ENCODE assay signal across 1 cellular context in the genomic region with DNA sequence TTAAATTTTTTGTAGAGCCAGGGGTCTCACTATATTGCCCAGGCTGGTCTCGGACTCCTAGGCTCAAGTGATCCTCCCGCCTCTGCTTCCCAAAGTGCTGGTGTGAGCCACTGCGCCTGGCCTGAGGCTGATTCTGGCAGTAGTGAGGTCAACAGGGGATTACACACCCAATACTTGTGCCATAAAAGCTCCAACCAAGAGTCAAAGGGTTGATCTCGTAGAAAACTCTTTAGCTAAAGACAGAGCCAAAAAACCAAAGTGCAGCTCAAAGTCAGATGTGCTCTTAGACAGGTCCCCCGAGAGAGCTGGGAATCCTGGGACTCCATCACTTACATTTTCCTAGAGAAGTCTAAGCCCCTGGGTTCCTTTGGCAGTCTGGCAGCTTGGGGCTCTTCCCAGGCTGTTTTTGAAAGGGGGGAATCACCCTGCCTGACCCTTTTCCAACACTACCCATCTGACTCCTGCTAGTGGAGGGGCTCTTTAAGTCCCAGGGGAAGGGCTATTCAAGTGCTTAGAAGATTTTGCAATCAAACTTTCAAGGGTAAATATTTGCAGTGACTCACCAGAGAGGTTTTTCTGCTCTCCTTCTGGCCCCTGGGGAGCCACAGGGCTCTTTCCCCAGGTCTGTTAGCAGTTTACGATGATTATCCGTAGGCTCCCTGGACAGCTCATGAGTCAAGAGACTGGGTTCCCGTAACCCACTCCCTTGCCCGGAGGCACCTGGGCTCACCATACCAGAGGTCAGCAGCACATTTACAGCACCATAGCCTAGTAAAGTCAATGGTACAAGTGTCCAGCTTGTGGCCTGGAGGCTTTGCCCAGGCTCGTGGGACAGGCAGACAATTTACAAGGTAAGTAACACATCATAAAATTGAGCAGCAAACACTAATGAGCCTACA.
TF ChIP-seq lines count a peak whose summit lies in the region.

No MANE protein-coding gene starts in this region.

TF ChIP-seq in HEK293, 187 proteins besides CTCF, POLR2A, EP300 and RAD21 (continued from another document):
- TF ChIP-seq PRDM2 (tag by site-specific recombination; IDR thresholded peaks at IDR 0.05; ENCODE audit: borderline replicate concordance) (no peak), ZNF548 (tag by site-specific recombination; IDR thresholded peaks at IDR 0.05) (no peak), ZNF394 (tag by site-specific recombination; IDR thresholded peaks at IDR 0.05; ENCODE audit: borderline replicate concordance) (no peak; the same call in 1 of the 2 replicates), ZNF133 (tag by site-specific recombination; IDR thresholded peaks at IDR 0.05) (no peak), MYNN (tag by site-specific recombination; IDR thresholded peaks at IDR 0.05; ENCODE audit: borderline replicate concordance) (no peak), ZNF148 (tag by site-specific recombination; IDR thresholded peaks at IDR 0.05; ENCODE audit: borderline replicate concordance) (no peak), PRDM10 (tag by site-specific recombination; IDR thresholded peaks at IDR 0.05) (peak; percentile 84), ZNF610 (tag by site-specific recombination; IDR thresholded peaks at IDR 0.05; ENCODE audit: borderline replicate concordance) (no peak; the same call in 1 of the 2 replicates), ZSCAN30 (tag by site-specific recombination; IDR thresholded peaks at IDR 0.05) (0 out of 2 replicates have a peak, but pooled peaks have one; percentile 43), REPIN1 (tag by site-specific recombination; IDR thresholded peaks at IDR 0.05; ENCODE audit: low read depth) (no peak), ZNF654 (tag by site-specific recombination; IDR thresholded peaks at IDR 0.05; ENCODE audit: low read depth) (no peak), ZNF626 (tag by site-specific recombination; IDR thresholded peaks at IDR 0.05) (no peak), ZNF157 (tag by site-specific recombination; IDR thresholded peaks at IDR 0.05) (no peak), ZNF302 (tag by site-specific recombination; IDR thresholded peaks at IDR 0.05; ENCODE audit: low read depth) (no peak), TRIM28 (IDR thresholded peaks at IDR 0.05; ENCODE audit: borderline replicate concordance, low read length) (peak; percentile 96), ZNF404 (tag by site-specific recombination; IDR thresholded peaks at IDR 0.05) (no peak), OSR2 (tag by site-specific recombination; IDR thresholded peaks at IDR 0.05) (peak; percentile 82), ZNF585B (tag by site-specific recombination; IDR thresholded peaks at IDR 0.05) (no peak), ZNF18 (tag by site-specific recombination; IDR thresholded peaks at IDR 0.05) (peak; percentile 42; the same call in 1 of the 2 replicates), ZNF341 (tag by site-specific recombination; IDR thresholded peaks at IDR 0.05; ENCODE audit: low read depth) (peak; percentile 91), ZNF274 (IDR thresholded peaks at IDR 0.05; ENCODE audit: low read length) (no peak), ZNF274 (tag by site-specific recombination; IDR thresholded peaks at IDR 0.05; ENCODE audit: borderline replicate concordance) (no peak)
- TF ChIP-seq, protein P1, sequence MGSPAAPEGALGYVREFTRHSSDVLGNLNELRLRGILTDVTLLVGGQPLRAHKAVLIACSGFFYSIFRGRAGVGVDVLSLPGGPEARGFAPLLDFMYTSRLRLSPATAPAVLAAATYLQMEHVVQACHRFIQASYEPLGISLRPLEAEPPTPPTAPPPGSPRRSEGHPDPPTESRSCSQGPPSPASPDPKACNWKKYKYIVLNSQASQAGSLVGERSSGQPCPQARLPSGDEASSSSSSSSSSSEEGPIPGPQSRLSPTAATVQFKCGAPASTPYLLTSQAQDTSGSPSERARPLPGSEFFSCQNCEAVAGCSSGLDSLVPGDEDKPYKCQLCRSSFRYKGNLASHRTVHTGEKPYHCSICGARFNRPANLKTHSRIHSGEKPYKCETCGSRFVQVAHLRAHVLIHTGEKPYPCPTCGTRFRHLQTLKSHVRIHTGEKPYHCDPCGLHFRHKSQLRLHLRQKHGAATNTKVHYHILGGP (tag by site-specific recombination; IDR thresholded peaks at IDR 0.05): no peak
